8 cellular contexts compared by ENCODE assay signal in genomic region chr1:86703696-86704455, GRCh38. TPM values are rescaled to one million over a fixed set of nuclear protein-coding genes. Genes with fewer than 3 reads are reported as not detected.
DNase-seq lines count a peak whose midpoint lies in the region; ATAC-seq and TF ChIP-seq lines count a peak whose summit lies in the region.

No MANE protein-coding gene starts in this region.

- peak overlapping the region; percentile 88 for H3K4me2 ChIP-seq in BLaER1

- peak overlapping the region; percentile 97 for H3K27ac Mint-ChIP-seq in activated T-helper 2 cell treated with anti-CD3 and anti-CD28 coated beads, Interferon-gamma antibody, Interleukin-2, Interleukin-4, amounts not matched to agents 10 μg/mL and 5 μg/mL and 100 μg/mL, durations not matched to agents 14 hours and 24 hours and 36 hours

- peak overlapping the region; percentile 96 for H3K9ac ChIP-seq in BLaER1

- peak; percentile 36 for ATAC-seq in GM19023 (IDR thresholded peaks at IDR 0.05; ENCODE audit: unreplicated experiment)
- ATAC-seq in HG03159 (IDR thresholded peaks at IDR 0.05; ENCODE audit: unreplicated experiment), result peak; percentile 38
- peak; percentile 12 to 55 (median 53) for ATAC-seq in heart left ventricle

- H3K27me3 ChIP-seq in BLaER1, result no peaks in the 10 kb centered on the region
- no peaks in the 10 kb centered on the region for H3K27me3 ChIP-seq in heart left ventricle

- peak overlapping the region; percentile 92 for H3K27ac ChIP-seq in BLaER1
- H3K27ac ChIP-seq in heart left ventricle, result peak overlapping the region; percentile 95 to 100 (median 99)

- TF ChIP-seq CTCF in heart left ventricle (IDR thresholded peaks at IDR 0.05), result no peak

- 7 to 11% (median 9%) methylated on average over 27 to 34 of the region's 34 CpGs for WGBS in heart left ventricle, 4 donors

- H3K4me3 ChIP-seq in BLaER1, result peak overlapping the region; percentile 88
- H3K4me3 ChIP-seq in heart left ventricle, result peak overlapping the region; percentile 63 to 96 (median 89)

- DNase-seq in NCI-H69 (lab: John Stamatoyannopoulos, UW) (peak; percentile 85), heart left ventricle (no peak), pons (ENCODE audit: low spot score) (peak; percentile 72), OCI-M2 (lab: John Stamatoyannopoulos, UW; ENCODE audit: unreplicated experiment) (no peak)
- no peak for DNase-seq in activated T-helper 2 cell treated with anti-CD3 and anti-CD28 coated beads, Interferon-gamma antibody, Interleukin-2, Interleukin-4, amounts not matched to agents 10 μg/mL and 5 μg/mL and 100 μg/mL, durations not matched to agents 14 hours and 24 hours and 36 hours (ENCODE audit: low spot score)

- H4K20me1 ChIP-seq in BLaER1, result peaks cover 35% of the 10 kb centered on the region

- H3K36me3 Mint-ChIP-seq in activated T-helper 2 cell treated with anti-CD3 and anti-CD28 coated beads, Interferon-gamma antibody, Interleukin-2, Interleukin-4, amounts not matched to agents 10 μg/mL and 5 μg/mL and 100 μg/mL, durations not matched to agents 14 hours and 24 hours and 36 hours (ENCODE audit: low read depth), result peaks cover 17% of the 10 kb centered on the region

- TF ChIP-seq POLR2A in heart left ventricle (IDR thresholded peaks at IDR 0.05), result no peak

- no peaks in the 10 kb centered on the region for H3K9me3 ChIP-seq in BLaER1
- H3K9me3 ChIP-seq in heart left ventricle, result no peaks in the 10 kb centered on the region

- H3K36me3 ChIP-seq in BLaER1, result no peaks in the 10 kb centered on the region; the same call in 1 of the 2 replicates
- H3K36me3 ChIP-seq in heart left ventricle, result no peaks in the 10 kb centered on the region

- H3K27me3 Mint-ChIP-seq in activated T-helper 2 cell treated with anti-CD3 and anti-CD28 coated beads, Interferon-gamma antibody, Interleukin-2, Interleukin-4, amounts not matched to agents 10 μg/mL and 5 μg/mL and 100 μg/mL, durations not matched to agents 14 hours and 24 hours and 36 hours (ENCODE audit: low read depth), result peaks cover 8% of the 10 kb centered on the region

- H3K9me3 Mint-ChIP-seq in activated T-helper 2 cell treated with anti-CD3 and anti-CD28 coated beads, Interferon-gamma antibody, Interleukin-2, Interleukin-4, amounts not matched to agents 10 μg/mL and 5 μg/mL and 100 μg/mL, durations not matched to agents 14 hours and 24 hours and 36 hours, result no peaks in the 10 kb centered on the region

- H3K4me1 Mint-ChIP-seq in activated T-helper 2 cell treated with anti-CD3 and anti-CD28 coated beads, Interferon-gamma antibody, Interleukin-2, Interleukin-4, amounts not matched to agents 10 μg/mL and 5 μg/mL and 100 μg/mL, durations not matched to agents 14 hours and 24 hours and 36 hours (ENCODE audit: low read depth), result peaks cover 34% of the 10 kb centered on the region

- H3K4me1 ChIP-seq in BLaER1 (peaks cover 33% of the 10 kb centered on the region), heart left ventricle (peaks cover 0 to 43% (median 30%) of the 10 kb centered on the region in 12 donors)

- peak overlapping the region; percentile 98 for H3K4me3 Mint-ChIP-seq in activated T-helper 2 cell treated with anti-CD3 and anti-CD28 coated beads, Interferon-gamma antibody, Interleukin-2, Interleukin-4, amounts not matched to agents 10 μg/mL and 5 μg/mL and 100 μg/mL, durations not matched to agents 14 hours and 24 hours and 36 hours (ENCODE audit: low read depth)

- intact Hi-C loops in activated T-helper 2 cell treated with anti-CD3 and anti-CD28 coated beads, Interferon-gamma antibody, Interleukin-2, Interleukin-4, amounts not matched to agents 10 μg/mL and 5 μg/mL and 100 μg/mL, durations not matched to agents 14 hours and 24 hours and 36 hours (cut with micrococcal nuclease), result loop anchor here (1.0 to 10.0 kb wide), 7 partner anchors 37 to 621 kb away; partner anchors contain the start of gene LMO4
- intact Hi-C loops in heart left ventricle (cut with DNase I), result loop anchor here in 8 of 10 donors (2.0 to 10.0 kb wide), 12 partner anchors 37 to 1129 kb away; partner anchors contain the start of genes HS2ST1 (in 7 of the 8), SELENOF (in 7 of the 8) and ODF2L (in 2 of the 8)

RNA-seq across cellular contexts. Expression of gene SH3GLB1, which starts 0.5 kb away (rescaled TPM):
- 60.5 and 65.7 TPM in 2 replicates for total RNA-seq in activated T-helper 2 cell treated with anti-CD3 and anti-CD28 coated beads, Interferon-gamma antibody, Interleukin-2, Interleukin-4, amounts not matched to agents 10 μg/mL and 5 μg/mL and 100 μg/mL, durations not matched to agents 14 hours and 24 hours and 36 hours
- total RNA-seq in heart left ventricle, result 100 to 1,000 TPM in 7 of 9 donors, 10 to 100 TPM in 2; 53.6 to 203 (median 127) TPM
- polyA plus RNA-seq in heart left ventricle, result 10 to 100 TPM; 26.3 to 77.6 TPM

Comparison
In these comparisons a context has a peak if more than half of its experiments do, and no peak if none do; other contexts are left out.
1. DNase-seq: peak in NCI-H69 (single experiment) and pons (single experiment); none in activated T-helper 2 cell treated with anti-CD3 and anti-CD28 coated beads, Interferon-gamma antibody, Interleukin-2, Interleukin-4, amounts not matched to agents 10 μg/mL and 5 μg/mL and 100 μg/mL, durations not matched to agents 14 hours and 24 hours and 36 hours (single experiment), heart left ventricle (0 of 5) and OCI-M2 (single experiment).
2. Peak in every context shown above with its lines, with median percentiles within 50 percentile points of each other: ATAC-seq.